ENCODE assay signal across 1 cellular context in genomic region chr20:57562541-57563465, GRCh38.
TF ChIP-seq lines count a peak whose summit lies in the region.

No MANE protein-coding gene starts in this region.

TF ChIP-seq in HepG2, 621 proteins besides CTCF, POLR2A, EP300 and RAD21 (continued from another document):
- TF ChIP-seq FOXO4 (CRISPR knock-in tag; conservative IDR thresholded peaks at IDR 0.05): no peak
- TF ChIP-seq SSRP1 (CRISPR knock-in tag; IDR thresholded peaks at IDR 0.05): peak; percentile 45; the same call in 1 of the 2 replicates
- no peak for TF ChIP-seq RFX1 (IDR thresholded peaks at IDR 0.05)
- no peak for TF ChIP-seq ZNF362 (CRISPR knock-in tag; IDR thresholded peaks at IDR 0.05; ENCODE audit: borderline replicate concordance)
- peak; percentile 24 for TF ChIP-seq TBL1XR1 (IDR thresholded peaks at IDR 0.05; ENCODE audit: borderline replicate concordance, low read length, partially characterized antibody)
- peak; percentile 24; the same call in 1 of the 2 replicates for TF ChIP-seq MTA1 (CRISPR knock-in tag; IDR thresholded peaks at IDR 0.05; ENCODE audit: borderline replicate concordance)
- TF ChIP-seq ZFP36L1 (CRISPR knock-in tag; IDR thresholded peaks at IDR 0.05): 0 out of 2 replicates have a peak, but pooled peaks have one; percentile 21
- TF ChIP-seq ZBTB38 (CRISPR knock-in tag; IDR thresholded peaks at IDR 0.05): peak; percentile 76
- TF ChIP-seq ARNTL (CRISPR knock-in tag; IDR thresholded peaks at IDR 0.05): no peak
- TF ChIP-seq E2F1 (CRISPR knock-in tag; IDR thresholded peaks at IDR 0.05): no peak
- 0 out of 2 replicates have a peak, but pooled peaks have one; percentile 23 for TF ChIP-seq ZNF670 (CRISPR knock-in tag; IDR thresholded peaks at IDR 0.05; ENCODE audit: borderline replicate concordance)
- no peak for TF ChIP-seq SRSF1 (optimal IDR thresholded peaks at IDR 0.05; ENCODE audit: low read depth, low read length)
- TF ChIP-seq ZNF3 (CRISPR knock-in tag; IDR thresholded peaks at IDR 0.05): no peak
- 0 out of 2 replicates have a peak, but pooled peaks have one; percentile 60 for TF ChIP-seq TRAFD1 (CRISPR knock-in tag; IDR thresholded peaks at IDR 0.05; ENCODE audit: borderline replicate concordance)
- peak; percentile 97 for TF ChIP-seq AGO1 (IDR thresholded peaks at IDR 0.05; ENCODE audit: low read depth, low read length, poor library complexity, severe bottlenecking)
- TF ChIP-seq SP2 (CRISPR knock-in tag; IDR thresholded peaks at IDR 0.05): 0 out of 2 replicates have a peak, but pooled peaks have one; percentile 16
